ENCODE assay signal across 8 cellular contexts in the genomic region with DNA sequence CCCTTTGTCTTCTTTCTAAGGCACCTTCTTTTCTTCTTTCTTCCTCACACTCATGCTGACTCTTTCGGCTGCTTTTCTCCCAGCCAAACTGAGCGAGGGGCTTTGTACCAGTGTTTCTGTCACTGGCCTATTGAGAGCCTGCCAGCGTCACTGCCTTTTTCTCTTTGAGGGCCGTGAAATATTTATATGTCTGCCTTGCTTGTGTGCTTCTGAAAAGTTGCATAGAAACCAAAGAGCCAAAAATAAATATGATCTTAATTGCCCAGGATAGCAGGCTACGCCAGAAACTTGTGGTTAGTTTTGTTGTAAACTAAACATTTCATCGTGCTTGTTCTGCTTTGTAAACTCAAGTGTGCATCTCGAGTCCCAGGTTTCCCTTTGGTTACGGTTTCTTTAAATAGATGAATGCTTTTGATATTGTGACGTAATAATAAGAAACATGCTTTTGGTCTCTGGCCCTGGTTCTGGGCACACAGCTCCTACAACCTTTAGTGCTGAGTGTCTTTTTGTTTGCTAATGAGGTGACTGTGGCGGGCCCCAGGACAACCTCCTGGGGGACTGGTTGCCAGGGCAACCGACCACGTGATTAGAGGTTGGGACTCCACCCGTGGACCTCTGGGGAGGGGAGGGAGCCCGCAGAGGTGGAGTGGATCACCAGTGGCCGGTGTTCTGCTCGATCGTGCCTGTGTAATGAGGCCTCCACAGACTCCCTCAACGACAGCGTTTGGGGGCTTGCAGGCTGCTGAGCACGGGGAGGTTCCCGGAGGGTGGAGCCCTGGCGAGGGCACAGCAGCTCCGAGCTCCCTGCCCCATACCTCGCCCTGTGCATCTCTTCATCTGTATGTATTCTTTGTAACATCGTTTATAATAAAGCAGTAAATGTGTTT. TPM values are rescaled to one million over a fixed set of nuclear protein-coding genes. Genes with fewer than 3 reads are reported as not detected.
A peak's percentile ranks its signal among the peaks of the same experiment; 100 is the strongest.
DNase-seq lines count a peak whose midpoint lies in the region; ATAC-seq, FAIRE-seq and TF ChIP-seq lines count a peak whose summit lies in the region.

No MANE protein-coding gene starts in this region.

- peaks cover 19 to 48% (median 36%) of the 10 kb centered on the region in 4 donors for H3K4me1 Mint-ChIP-seq in CD4-positive, alpha-beta memory T cell

- H3K4me3 ChIP-seq in CD4-positive, alpha-beta memory T cell (ENCODE audit: low read length in 2 of 2): no peak overlapping the region
- H3K4me3 ChIP-seq in bronchial epithelial cell (ENCODE audit: low read depth, low read length) (no peak overlapping the region), HepG2 (replicated peaks in 1 of 3; ENCODE audit: insufficient read depth in 1 of 3, low read depth in 2 of 3, low read length in 3 of 3) (no peak overlapping the region), thoracic aorta (peak overlapping the region; percentile 57)

- DNase-seq in CD4-positive, alpha-beta memory T cell: peak in 1 of 5 donors; percentile 20
- DNase-seq in NCI-H345 treated with DMSO at 0.1 percent for 48 hours (lab: John Stamatoyannopoulos, UW; ENCODE audit: unreplicated experiment) (peak; percentile 82), bronchial epithelial cell (ENCODE audit: low read depth) (peak; percentile 34), HepG2 (ENCODE audit: low spot score) (peak; percentile 9), thoracic aorta (ENCODE audit: low spot score) (peak; percentile 41), Kasumi-1 (lab: John Stamatoyannopoulos, UW) (no peak)

- 28% methylated on average over 12 of the region's 25 CpGs for WGBS in HepG2 (ENCODE audit: low lambda C conversion rate)

- no peak overlapping the region for H2AFZ ChIP-seq in HepG2 (ENCODE audit: low read length)

- H3K4me3 Mint-ChIP-seq in CD4-positive, alpha-beta memory T cell: peak overlapping the region in 3 of 8 donors; percentile 3 to 53 (median 43)

- no peaks in the 10 kb centered on the region for H3K27me3 ChIP-seq in CD4-positive, alpha-beta memory T cell (ENCODE audit: insufficient read depth, low read length)
- H3K27me3 ChIP-seq in bronchial epithelial cell (ENCODE audit: control insufficient read depth, insufficient read depth, low read length): no peaks in the 10 kb centered on the region
- H3K27me3 ChIP-seq in HepG2 (ENCODE audit: control insufficient read depth in 1 of 2, insufficient read depth in 2 of 2, low read length in 2 of 2): 0 out of 5 replicates have a peak, but pooled peaks cover 0 to 4% of the 10 kb centered on the region in 2 experiments
- H3K27me3 ChIP-seq in thoracic aorta (replicated peaks; ENCODE audit: insufficient read depth): no peaks in the 10 kb centered on the region

- peaks cover 26 to 40% of the 10 kb centered on the region in 2 donors for H3K36me3 Mint-ChIP-seq in CD4-positive, alpha-beta memory T cell

- no peak overlapping the region for H3K9ac ChIP-seq in HepG2 (ENCODE audit: insufficient read depth, low read depth, low read length)

- ATAC-seq in GM19023 (IDR thresholded peaks at IDR 0.05; ENCODE audit: unreplicated experiment) (peak; percentile 78), HG03103 (IDR thresholded peaks at IDR 0.05; ENCODE audit: low read depth, unreplicated experiment) (peak; percentile 64), HepG2 (no peak), thoracic aorta (ENCODE audit: insufficient number of reproducible peaks, low FRiP score, low read depth) (peak; percentile 68)

- TF ChIP-seq CTCF in bronchial epithelial cell (IDR thresholded peaks at IDR 0.05; ENCODE audit: insufficient read depth, low read length, severe bottlenecking) (no peak), HepG2 (CRISPR knock-in tag; IDR thresholded peaks at IDR 0.05) (no peak), thoracic aorta (IDR thresholded peaks at IDR 0.05) (no peak)

- no peaks in the 10 kb centered on the region for H4K20me1 ChIP-seq in HepG2 (ENCODE audit: insufficient read depth, low read length)

- H3K27ac Mint-ChIP-seq in CD4-positive, alpha-beta memory T cell: peak overlapping the region in 6 of 7 donors; percentile 38 to 85 (median 68)

- no peaks in the 10 kb centered on the region for H3K27me3 Mint-ChIP-seq in CD4-positive, alpha-beta memory T cell

- TF ChIP-seq RAD21 in HepG2 (CRISPR knock-in tag; IDR thresholded peaks at IDR 0.05): no peak

- in situ Hi-C loops in HepG2 (cut with HindIII; ENCODE audit: extremely low pct_ligation_motif_present, low pct_unique_long_range_greater_than_20kb): no loop called here

- no peak for FAIRE-seq in bronchial epithelial cell (lab: Jason Lieb, UNC)
- no peak for FAIRE-seq in HepG2 (lab: Jason Lieb, UNC)

- no TSS peak for BruUV-seq in HepG2 (replicated peaks; lab: Mats Ljungman, UMichigan)

- POLR2A ChIA-PET in CD4-positive, alpha-beta memory T cell (lab: Charles Lee; ENCODE audit: partially characterized antibody): interaction anchor here (1.2 kb wide), 1 partner anchor 10 kb away, joined by 4 read pairs; the partner anchor contains the start of gene SLC37A1
- POLR2A ChIA-PET in HepG2 (lab: Yijun Ruan, JAX): no interaction called here

- H3K9me3 ChIP-seq in CD4-positive, alpha-beta memory T cell (ENCODE audit: control insufficient read depth in 1 of 2, low read length in 2 of 2): no peaks in the 10 kb centered on the region
- no peaks in the 10 kb centered on the region for H3K9me3 ChIP-seq in HepG2 (ENCODE audit: low read length)
- no peaks in the 10 kb centered on the region for H3K9me3 ChIP-seq in thoracic aorta

- H3K4me2 ChIP-seq in HepG2 (ENCODE audit: low read depth, low read length): peak overlapping the region; percentile 30

- H3K79me2 ChIP-seq in HepG2 (ENCODE audit: insufficient read depth, low read length): no peaks in the 10 kb centered on the region

- CTCF ChIA-PET in CD4-positive, alpha-beta memory T cell (lab: Charles Lee; ENCODE audit: partially characterized antibody): no interaction called here
- CTCF ChIA-PET in HepG2 (lab: Yijun Ruan, JAX; ENCODE audit: low intra/inter-chr PET ratio, low total read pairs): no interaction called here

- no peak for TF ChIP-seq POLR2A in HepG2 (IDR thresholded peaks at IDR 0.05; ENCODE audit: insufficient read depth in 1 of 2, low read depth in 2 of 2, low read length in 2 of 2)

- H3K36me3 ChIP-seq in CD4-positive, alpha-beta memory T cell (ENCODE audit: insufficient read depth, low read length): peaks cover 5% of the 10 kb centered on the region
- no peaks in the 10 kb centered on the region for H3K36me3 ChIP-seq in bronchial epithelial cell (ENCODE audit: control insufficient read depth, insufficient read depth, low read length)
- H3K36me3 ChIP-seq in HepG2 (replicated peaks in 1 of 2; ENCODE audit: control insufficient read depth in 1 of 2, insufficient read depth in 2 of 2, low read length in 2 of 2): no peaks in the 10 kb centered on the region
- H3K36me3 ChIP-seq in thoracic aorta: no peaks in the 10 kb centered on the region

- peaks cover 32% of the 10 kb centered on the region for H3K4me1 ChIP-seq in CD4-positive, alpha-beta memory T cell (ENCODE audit: insufficient read depth, low read length)
- H3K4me1 ChIP-seq in HepG2 (ENCODE audit: insufficient read depth, low read length): peaks cover 40% of the 10 kb centered on the region
- H3K4me1 ChIP-seq in thoracic aorta (ENCODE audit: control insufficient read depth in 1 of 2, low read depth in 2 of 2): peaks cover 0 to 16% of the 10 kb centered on the region in 2 donors

- H3K9me3 Mint-ChIP-seq in CD4-positive, alpha-beta memory T cell: no peaks in the 10 kb centered on the region

- no peak overlapping the region for H3K27ac ChIP-seq in CD4-positive, alpha-beta memory T cell (ENCODE audit: low read depth, low read length)
- H3K27ac ChIP-seq in HepG2 (ENCODE audit: extremely low read length, insufficient read depth, low read length) (no peak overlapping the region), thoracic aorta (peak overlapping the region; percentile 36 to 60)

- intact Hi-C loops in CD4-positive, alpha-beta memory T cell (cut with micrococcal nuclease): no loop called here
- intact Hi-C loops in HepG2 (cut with micrococcal nuclease; ENCODE audit: unreplicated experiment): loop anchor here (5.0 kb wide), 1 partner anchor 48 kb away; no protein-coding TSS in a partner anchor

- no peak for TF ChIP-seq EP300 in HepG2 (IDR thresholded peaks at IDR 0.05; ENCODE audit: low read depth in 2 of 2, low read length in 2 of 2)
- no peak for TF ChIP-seq EP300 in HepG2 (CRISPR knock-in tag; IDR thresholded peaks at IDR 0.05; ENCODE audit: borderline replicate concordance)

RNA-seq across cellular contexts. Expression of gene SLC37A1, which starts 10.9 kb away (rescaled TPM):
- 10 to 100 TPM; 18.1 to 18.5 TPM for total RNA-seq in CD4-positive, alpha-beta memory T cell
- polyA plus RNA-seq in CD4-positive, alpha-beta memory T cell: 1 to 10 TPM; 4.7 to 7.0 TPM
- 7.1 and 15.1 TPM in 2 replicates for total RNA-seq in bronchial epithelial cell
- 0.17 and 0.40 TPM in 2 replicates for total RNA-seq in HepG2 (2016; rRNA removed; fragmentation: Illumina TruSeq; extraction: Trizol)
- total RNA-seq in HepG2 (2016; cell fraction: cytosol; rRNA removed; fragmentation: Illumina TruSeq; extraction: Trizol; ENCODE audit: low read depth): 0.18 TPM in 1 of 2 replicates, not detected in the other
- 0.10 and 0.28 TPM in 2 replicates for total RNA-seq in HepG2 (2016; cell fraction: insoluble cytoplasmic fraction; rRNA removed; fragmentation: Illumina TruSeq; extraction: Trizol)
- total RNA-seq in HepG2 (2016; cell fraction: membrane; rRNA removed; fragmentation: Illumina TruSeq; extraction: Trizol): 0.31 and 0.48 TPM in 2 replicates
- total RNA-seq in HepG2 (2016; cell fraction: nucleus; rRNA removed; fragmentation: Illumina TruSeq; extraction: Trizol): 0.31 and 0.34 TPM in 2 replicates
- 0.14 and 0.22 TPM in 2 replicates for polyA plus RNA-seq in HepG2 (2011; rRNA removed)
- polyA plus RNA-seq in HepG2 (2011; cell fraction: cytosol; rRNA removed): 0.12 and 0.14 TPM in 2 replicates
- 0.19 and 0.29 TPM in 2 replicates for polyA plus RNA-seq in HepG2 (2011; cell fraction: nucleus; rRNA removed)
- polyA plus RNA-seq in HepG2 (2012): 0.13 and 0.28 TPM in 2 replicates
- 0.18 and 0.58 TPM in 2 replicates for polyA plus RNA-seq in HepG2 (2016; cell fraction: cytosol; fragmentation: Illumina TruSeq; extraction: Trizol; ENCODE audit: low read depth)
- 0.12 and 0.25 TPM in 2 replicates for polyA plus RNA-seq in HepG2 (2016; cell fraction: insoluble cytoplasmic fraction; fragmentation: Illumina TruSeq; extraction: Trizol; ENCODE audit: low read depth)
- polyA plus RNA-seq in HepG2 (2016; cell fraction: membrane; fragmentation: Illumina TruSeq; extraction: Trizol; ENCODE audit: low read depth): 0.35 and 0.40 TPM in 2 replicates
- 0.37 and 0.70 TPM in 2 replicates for polyA plus RNA-seq in HepG2 (2016; cell fraction: nucleus; fragmentation: Illumina TruSeq; extraction: Trizol; ENCODE audit: insufficient read depth, low read depth)
- 0.80 and 7.9 TPM in 2 replicates for polyA minus RNA-seq in HepG2 (2011; rRNA and poly(A)+ RNA removed; ENCODE audit: low replicate concordance)
- polyA minus RNA-seq in HepG2 (2011; cell fraction: cytosol; rRNA and poly(A)+ RNA removed): 0.49 TPM in 1 of 2 replicates, not detected in the other
- polyA minus RNA-seq in HepG2 (2011; cell fraction: nucleus; rRNA and poly(A)+ RNA removed): 0.12 and 0.39 TPM in 2 replicates
- 1 to 10 TPM; 6.6 to 9.6 TPM for total RNA-seq in thoracic aorta

RNA-seq across cellular contexts. Expression of gene RSPH1, which starts 28.6 kb away (rescaled TPM):
- not detected for total RNA-seq in CD4-positive, alpha-beta memory T cell
- not detected for polyA plus RNA-seq in CD4-positive, alpha-beta memory T cell
- under 0.01 and 0.38 TPM in 2 replicates for total RNA-seq in bronchial epithelial cell
- total RNA-seq in HepG2 (2016; rRNA removed; fragmentation: Illumina TruSeq; extraction: Trizol): not detected in 2 replicates
- not detected in 2 replicates for total RNA-seq in HepG2 (2016; cell fraction: cytosol; rRNA removed; fragmentation: Illumina TruSeq; extraction: Trizol; ENCODE audit: low read depth)
- not detected in 2 replicates for total RNA-seq in HepG2 (2016; cell fraction: insoluble cytoplasmic fraction; rRNA removed; fragmentation: Illumina TruSeq; extraction: Trizol)
- total RNA-seq in HepG2 (2016; cell fraction: membrane; rRNA removed; fragmentation: Illumina TruSeq; extraction: Trizol): not detected in 2 replicates
- not detected in 2 replicates for total RNA-seq in HepG2 (2016; cell fraction: nucleus; rRNA removed; fragmentation: Illumina TruSeq; extraction: Trizol)
- polyA plus RNA-seq in HepG2 (2011; rRNA removed): not detected in 2 replicates
- not detected in 2 replicates for polyA plus RNA-seq in HepG2 (2011; cell fraction: cytosol; rRNA removed)
- polyA plus RNA-seq in HepG2 (2011; cell fraction: nucleus; rRNA removed): not detected in 2 replicates
- polyA plus RNA-seq in HepG2 (2012): not detected in 2 replicates
- polyA plus RNA-seq in HepG2 (2016; cell fraction: cytosol; fragmentation: Illumina TruSeq; extraction: Trizol; ENCODE audit: low read depth): not detected in 2 replicates
- not detected in 2 replicates for polyA plus RNA-seq in HepG2 (2016; cell fraction: insoluble cytoplasmic fraction; fragmentation: Illumina TruSeq; extraction: Trizol; ENCODE audit: low read depth)
- polyA plus RNA-seq in HepG2 (2016; cell fraction: membrane; fragmentation: Illumina TruSeq; extraction: Trizol; ENCODE audit: low read depth): not detected in 2 replicates
- not detected in 2 replicates for polyA plus RNA-seq in HepG2 (2016; cell fraction: nucleus; fragmentation: Illumina TruSeq; extraction: Trizol; ENCODE audit: insufficient read depth, low read depth)
- polyA minus RNA-seq in HepG2 (2011; rRNA and poly(A)+ RNA removed; ENCODE audit: low replicate concordance): not detected in 2 replicates
- polyA minus RNA-seq in HepG2 (2011; cell fraction: cytosol; rRNA and poly(A)+ RNA removed): not detected in 2 replicates
- polyA minus RNA-seq in HepG2 (2011; cell fraction: nucleus; rRNA and poly(A)+ RNA removed): not detected in 2 replicates
- under 1 TPM in 1 of 2 donors, not detected in 1; 0.27 TPM for total RNA-seq in thoracic aorta

Comparison
In these comparisons a context has a peak if more than half of its experiments do, and no peak if none do; other contexts are left out.
1. DNase-seq: peak in NCI-H345 treated with DMSO at 0.1 percent for 48 hours (single experiment), bronchial epithelial cell (single experiment), HepG2 (single experiment) and thoracic aorta (single experiment); none in Kasumi-1 (0 of 2).
2. H3K27ac ChIP-seq: peak in thoracic aorta (2 of 2); none in CD4-positive, alpha-beta memory T cell (single experiment) and HepG2 (single experiment).